Comparison of ENCODE assay signal across 1 cellular context in genomic region chr4:174283507-174284180, GRCh38.
TF ChIP-seq lines count a peak whose summit lies in the region.

TSS of gene CEP44 (plus strand) at chr4:174283911. CDS start at chr4:174299122, 15,211 bp downstream.
TSS of gene FBXO8 (minus strand) at chr4:174283667. CDS start at chr4:174263092, 20,575 bp downstream.

TF ChIP-seq in HEK293, 187 proteins besides CTCF, POLR2A, EP300 and RAD21 (continued from another document and continues in another):
- TF ChIP-seq ZNF580 (tag by site-specific recombination; IDR thresholded peaks at IDR 0.05) (peak; percentile 94), PRDM2 (tag by site-specific recombination; IDR thresholded peaks at IDR 0.05; ENCODE audit: borderline replicate concordance) (no peak), ZSCAN4 (tag by site-specific recombination; IDR thresholded peaks at IDR 0.05) (no peak), ZSCAN30 (tag by site-specific recombination; IDR thresholded peaks at IDR 0.05) (0 out of 2 replicates have a peak, but pooled peaks have one; percentile 26), MYNN (tag by site-specific recombination; IDR thresholded peaks at IDR 0.05; ENCODE audit: borderline replicate concordance) (0 out of 2 replicates have a peak, but pooled peaks have one; percentile 18), ZNF394 (tag by site-specific recombination; IDR thresholded peaks at IDR 0.05; ENCODE audit: borderline replicate concordance) (peak; percentile 89), ZSCAN23 (tag by site-specific recombination; IDR thresholded peaks at IDR 0.05) (no peak), ZNF362 (tag by site-specific recombination; IDR thresholded peaks at IDR 0.05) (no peak), ZNF596 (tag by site-specific recombination; IDR thresholded peaks at IDR 0.05) (no peak), ZNF433 (tag by site-specific recombination; IDR thresholded peaks at IDR 0.05; ENCODE audit: low read depth) (no peak), ZNF133 (tag by site-specific recombination; IDR thresholded peaks at IDR 0.05) (no peak), ZNF48 (tag by site-specific recombination; IDR thresholded peaks at IDR 0.05) (no peak), ZBTB48 (tag by site-specific recombination; IDR thresholded peaks at IDR 0.05) (peak; percentile 62; the same call in 1 of the 2 replicates), MZF1 (tag by site-specific recombination; IDR thresholded peaks at IDR 0.05; ENCODE audit: borderline replicate concordance) (no peak), ZNF174 (tag by site-specific recombination; IDR thresholded peaks at IDR 0.05) (no peak), ZNF202 (tag by site-specific recombination; IDR thresholded peaks at IDR 0.05; ENCODE audit: borderline replicate concordance) (no peak), ZNF629 (tag by site-specific recombination; IDR thresholded peaks at IDR 0.05) (peak; percentile 94), ZXDB (tag by site-specific recombination; IDR thresholded peaks at IDR 0.05) (peak; percentile 88), SP3 (tag by site-specific recombination; IDR thresholded peaks at IDR 0.05) (0 out of 2 replicates have a peak, but pooled peaks have one; percentile 14), ZNF366 (tag by site-specific recombination; conservative IDR thresholded peaks at IDR 0.05) (peak; percentile 33; the same call in 1 of the 2 replicates), ZNF791 (tag by site-specific recombination; IDR thresholded peaks at IDR 0.05) (no peak), HOXC10 (CRISPR knock-in tag; IDR thresholded peaks at IDR 0.05) (no peak), ZNF76 (tag by site-specific recombination; IDR thresholded peaks at IDR 0.05; ENCODE audit: borderline replicate concordance, low read depth) (peak; percentile 95), ZNF112 (tag by site-specific recombination; IDR thresholded peaks at IDR 0.05) (no peak), ZNF645 (tag by site-specific recombination; IDR thresholded peaks at IDR 0.05) (no peak), ZNF621 (tag by site-specific recombination; IDR thresholded peaks at IDR 0.05) (no peak), ELK4 (IDR thresholded peaks at IDR 0.05; ENCODE audit: borderline replicate concordance, low read depth, low read length) (no peak), ZNF777 (tag by site-specific recombination; IDR thresholded peaks at IDR 0.05; ENCODE audit: borderline replicate concordance) (no peak), ZNF274 (IDR thresholded peaks at IDR 0.05; ENCODE audit: low read length) (no peak), ZNF274 (tag by site-specific recombination; IDR thresholded peaks at IDR 0.05; ENCODE audit: borderline replicate concordance) (no peak), YY1 (tag by site-specific recombination; IDR thresholded peaks at IDR 0.05) (0 out of 2 replicates have a peak, but pooled peaks have one; percentile 38), ZNF23 (tag by site-specific recombination; IDR thresholded peaks at IDR 0.05; ENCODE audit: borderline replicate concordance) (no peak), ZNF138 (tag by site-specific recombination; IDR thresholded peaks at IDR 0.05; ENCODE audit: borderline replicate concordance) (no peak), ZNF426 (tag by site-specific recombination; IDR thresholded peaks at IDR 0.05) (no peak), ZIC2 (tag by site-specific recombination; IDR thresholded peaks at IDR 0.05) (0 out of 2 replicates have a peak, but pooled peaks have one; percentile 22), ZNF114 (tag by site-specific recombination; IDR thresholded peaks at IDR 0.05) (no peak), FEZF1 (tag by site-specific recombination; IDR thresholded peaks at IDR 0.05) (no peak), ZBTB49 (tag by site-specific recombination; IDR thresholded peaks at IDR 0.05; ENCODE audit: low read depth) (no peak), PRDM10 (tag by site-specific recombination; IDR thresholded peaks at IDR 0.05) (peak; percentile 27), ZNF529 (tag by site-specific recombination; IDR thresholded peaks at IDR 0.05; ENCODE audit: insufficient replicate concordance) (no peak), SALL2 (tag by site-specific recombination; IDR thresholded peaks at IDR 0.05; ENCODE audit: borderline replicate concordance) (no peak), ZNF624 (tag by site-specific recombination; IDR thresholded peaks at IDR 0.05) (no peak), ZNF324 (tag by site-specific recombination; IDR thresholded peaks at IDR 0.05) (no peak; the same call in 1 of the 2 replicates), ZNF280C (tag by site-specific recombination; IDR thresholded peaks at IDR 0.05) (no peak)
